ENCODE assay signal across 8 cellular contexts in genomic region chr4:55545681-55546632, GRCh38. TPM values are rescaled to one million over a fixed set of nuclear protein-coding genes. Genes with fewer than 3 reads are reported as not detected.
DNase-seq lines count a peak whose midpoint lies in the region; ATAC-seq and TF ChIP-seq lines count a peak whose summit lies in the region.

No MANE protein-coding gene starts in this region.

- no peak for TF ChIP-seq CTCF in AG04450 (IDR thresholded peaks at IDR 0.05; ENCODE audit: low read depth, low read length)
- no peak for TF ChIP-seq CTCF in chondrocyte (IDR thresholded peaks at IDR 0.05)

- DNase-seq in AG04450 (ENCODE audit: low read depth, low spot score) (no peak), NCI-H345 (lab: John Stamatoyannopoulos, UW) (peak; percentile 78), chondrocyte (ENCODE audit: low spot score) (no peak), kidney tubule cell (ENCODE audit: low spot score) (peak; percentile 74)
- peak; percentile 32 for DNase-seq in activated CD4-positive, alpha-beta T cell treated with anti-CD3 and anti-CD28 coated beads for 1 hour
- peak; percentile 19 to 52 (median 39) for DNase-seq in stimulated activated CD4-positive, alpha-beta T cell treated with anti-CD3 and anti-CD28 coated beads, Interleukin-1b, Interleukin-23, amount 100 ng/mL, for 24 hours (ENCODE audit: low read depth in 4 of 4, low spot score in 1 of 4)

- peak overlapping the region; percentile 99 for H3K4me3 Mint-ChIP-seq in chondrocyte (ENCODE audit: unreplicated experiment)

- ATAC-seq in GM18909 (IDR thresholded peaks at IDR 0.05; ENCODE audit: poor library complexity, unreplicated experiment) (peak; percentile 53), HG03159 (IDR thresholded peaks at IDR 0.05; ENCODE audit: unreplicated experiment) (peak; percentile 46)

- H3K4me3 ChIP-seq in AG04450 (ENCODE audit: low read depth, low read length) = peak overlapping the region; percentile 82

- peak overlapping the region; percentile 90 for H3K27ac Mint-ChIP-seq in chondrocyte (ENCODE audit: unreplicated experiment)

- no peaks in the 10 kb centered on the region for H3K9me3 Mint-ChIP-seq in chondrocyte (ENCODE audit: low read depth)

- CTCF ChIA-PET in AG04450 (lab: Charles Lee) = interaction anchor here (0.6 to 3.1 kb wide), 19 partner anchors 9 to 937 kb away, joined by 3 to 26 read pairs (median 4); partner anchors contain the start of gene SRD5A3

- H3K27me3 ChIP-seq in AG04450 (ENCODE audit: control insufficient read depth, insufficient read depth, low read length) = no peaks in the 10 kb centered on the region

- POLR2A ChIA-PET in AG04450 (lab: Yijun Ruan, JAX) = interaction anchor here (0.6 to 1.5 kb wide), 12 partner anchors 9 to 401 kb away, joined by 3 to 11 read pairs (median 3); partner anchors contain the start of gene TMEM165

- no peaks in the 10 kb centered on the region for H3K36me3 Mint-ChIP-seq in chondrocyte (ENCODE audit: low read depth)

- peaks cover 53% of the 10 kb centered on the region for H3K4me1 Mint-ChIP-seq in chondrocyte (ENCODE audit: low read depth)

- H3K27ac ChIP-seq in AG04450 (ENCODE audit: low read depth, low read length) = peak overlapping the region; percentile 83

- H3K9me3 ChIP-seq in AG04450 (ENCODE audit: control insufficient read depth, insufficient read depth, low read length) = peaks cover 4% of the 10 kb centered on the region; the same call in 1 of the 2 replicates

- no peaks in the 10 kb centered on the region for H3K27me3 Mint-ChIP-seq in chondrocyte (ENCODE audit: low read depth)

RNA-seq across cellular contexts. Expression of gene CLOCK, which starts 0.8 kb away (rescaled TPM):
- polyA plus RNA-seq in AG04450 (2011; rRNA removed) = 15.1 and 18.8 TPM in 2 replicates
- polyA minus RNA-seq in AG04450 (2011; rRNA and poly(A)+ RNA removed) = 42.2 and 42.8 TPM in 2 replicates
- 26.1 to 31.2 TPM (median 28.7 TPM) in 3 replicates for total RNA-seq in chondrocyte

RNA-seq across cellular contexts. Expression of gene PDCL2, which starts 46.1 kb away (rescaled TPM):
- not detected in 2 replicates for polyA plus RNA-seq in AG04450 (2011; rRNA removed)
- polyA minus RNA-seq in AG04450 (2011; rRNA and poly(A)+ RNA removed) = not detected in 2 replicates
- total RNA-seq in chondrocyte = not detected in 3 replicates

Comparison
In these comparisons a context has a peak if more than half of its experiments do, and no peak if none do; other contexts are left out.
1. DNase-seq: peak in NCI-H345 (single experiment), activated CD4-positive, alpha-beta T cell treated with anti-CD3 and anti-CD28 coated beads for 1 hour (single experiment), kidney tubule cell (single experiment) and stimulated activated CD4-positive, alpha-beta T cell treated with anti-CD3 and anti-CD28 coated beads, Interleukin-1b, Interleukin-23, amount 100 ng/mL, for 24 hours (4 of 4); none in AG04450 (single experiment) and chondrocyte (single experiment).